17 cellular contexts compared by ENCODE assay signal in the genomic region with DNA sequence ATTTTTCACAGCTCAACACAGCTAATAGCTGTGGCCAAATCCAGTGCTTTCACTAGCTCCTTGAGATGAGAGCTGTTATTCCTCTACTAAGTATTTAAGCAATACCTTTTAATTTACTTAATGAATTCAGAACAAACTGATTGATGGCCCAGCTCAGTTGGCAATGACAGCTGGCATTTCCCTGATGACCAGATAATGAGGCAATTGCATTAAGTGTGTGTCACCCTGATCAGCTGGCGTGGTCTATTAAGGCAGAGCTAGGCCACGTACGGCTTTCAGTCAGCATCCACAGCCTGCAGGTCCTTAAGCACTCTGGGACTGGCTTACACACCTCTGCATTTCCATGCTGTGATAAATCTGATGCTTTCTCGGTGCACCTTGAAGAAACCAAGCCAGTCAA. TPM values are rescaled to one million over a fixed set of nuclear protein-coding genes. Genes with fewer than 3 reads are reported as not detected.
DNase-seq lines count a peak whose midpoint lies in the region; ATAC-seq and TF ChIP-seq lines count a peak whose summit lies in the region.
"Had no signal": no experiment of that assay in that cellular context is flagged by ENCODE, and none has a peak within 500 bp of the region (broad histone marks: within the 10 kb centered on the region; RNA-seq: fewer than 3 reads in every experiment).

No MANE protein-coding gene starts in this region.

- H2AFZ ChIP-seq in neuronal stem cell (ENCODE audit: low read length): no peak overlapping the region

- no peak overlapping the region for H3K27ac Mint-ChIP-seq in naive thymus-derived CD8-positive, alpha-beta T cell

- no peak overlapping the region for H2BK5ac ChIP-seq in neuronal stem cell (ENCODE audit: low read length)

- H3K18ac ChIP-seq in neuronal stem cell (ENCODE audit: low read length): no peak overlapping the region

- no peaks in the 10 kb centered on the region for H3K4me1 ChIP-seq in neuronal stem cell (ENCODE audit: control insufficient read depth in 2 of 2, insufficient read depth in 1 of 2, low read depth in 1 of 2, low read length in 2 of 2)

- no peak overlapping the region for H4K8ac ChIP-seq in neuronal stem cell (ENCODE audit: low read depth, low read length)

- peaks cover 2 to 8% (median 4%) of the 10 kb centered on the region in 4 donors for H3K4me1 Mint-ChIP-seq in naive thymus-derived CD8-positive, alpha-beta T cell

- H3K36me3 Mint-ChIP-seq in naive thymus-derived CD8-positive, alpha-beta T cell: peaks cover 0 to 2% (median 0%) of the 10 kb centered on the region in 3 donors

- no peak overlapping the region for H3K9ac ChIP-seq in neuronal stem cell (ENCODE audit: low read depth, low read length, poor library complexity)
- H3K9ac ChIP-seq: BLaER1 treated with 17β-estradiol and CSF1 and Interleukin-3, amounts not matched to agents 10 nM and 100 nM; KMS-11 had no signal

- DNase-seq in NCI-H1436 (lab: John Stamatoyannopoulos, UW) (peak; percentile 37), NCI-H1436 treated with DMSO at 0.1 percent for 48 hours (lab: John Stamatoyannopoulos, UW) (no peak), NCI-H524 (lab: John Stamatoyannopoulos, UW) (peak; percentile 99 to 100), neuronal stem cell (ENCODE audit: low spot score) (no peak)
- no peak for DNase-seq in naive thymus-derived CD8-positive, alpha-beta T cell
- DNase-seq in stimulated activated CD4-positive, alpha-beta T cell treated with anti-CD3 and anti-CD28 coated beads, Interleukin-2, amount 100 ng/mL, for 24 hours: no peak
- DNase-seq: DMS53; MM.1S; NCI-H1105 treated with DMSO at 0.1 percent for 48 hours; NCI-H2081 treated with DMSO at 0.1 percent for 48 hours; NK-92 treated with Interleukin-12 subunit alpha and Interleukin-12 subunit beta, amount 100 ng/mL, for 24 hours had no signal

- H2BK15ac ChIP-seq in neuronal stem cell (ENCODE audit: low read length): no peak overlapping the region

- H2BK12ac ChIP-seq in neuronal stem cell (ENCODE audit: low read length): no peak overlapping the region

- H3K23ac ChIP-seq in neuronal stem cell (ENCODE audit: low read depth, low read length, poor library complexity): peak overlapping the region; percentile 77

- no peaks in the 10 kb centered on the region for H3K79me1 ChIP-seq in neuronal stem cell (ENCODE audit: low read depth, low read length)

- no CpG with 5 or more reads among the region's 4 CpGs for WGBS in neuronal stem cell (ENCODE audit: extremely low coverage in 2 of 2, insufficient read length in 2 of 2, insufficient replicate concordance in 1 of 2), 2 donors

- POLR2A ChIA-PET in naive thymus-derived CD8-positive, alpha-beta T cell (lab: Charles Lee): no interaction called here

- H3K27me3 ChIP-seq in neuronal stem cell (ENCODE audit: control insufficient read depth in 3 of 3, insufficient read depth in 3 of 3, low read depth in 1 of 3, low read length in 3 of 3): no peaks in the 10 kb centered on the region
- H3K27me3 ChIP-seq: BLaER1 treated with 17β-estradiol and CSF1 and Interleukin-3, amounts not matched to agents 10 nM and 100 nM had no signal

- no peak overlapping the region for H3K14ac ChIP-seq in neuronal stem cell (ENCODE audit: low read length)

- H3K9me3 ChIP-seq in neuronal stem cell (replicated peaks in 1 of 2; ENCODE audit: control insufficient read depth in 2 of 2, insufficient read depth in 1 of 2, low read depth in 1 of 2, low read length in 2 of 2): no peaks in the 10 kb centered on the region
- H3K9me3 ChIP-seq: BLaER1 treated with 17β-estradiol and CSF1 and Interleukin-3, amounts not matched to agents 10 nM and 100 nM had no signal

- H3K4ac ChIP-seq in neuronal stem cell (ENCODE audit: low read length): no peak overlapping the region

- H3K27ac ChIP-seq in neuronal stem cell (replicated peaks; ENCODE audit: low read length): no peak overlapping the region
- H3K27ac ChIP-seq: 22Rv1; BLaER1 treated with 17β-estradiol and CSF1 and Interleukin-3, amounts not matched to agents 10 nM and 100 nM; KMS-11; RWPE1 had no signal

- no peak overlapping the region for H3K4me2 ChIP-seq in neuronal stem cell (ENCODE audit: insufficient read depth, low read length, poor library complexity, severe bottlenecking)
- H3K4me2 ChIP-seq: BLaER1 treated with 17β-estradiol and CSF1 and Interleukin-3, amounts not matched to agents 10 nM and 100 nM; KMS-11 had no signal

- ATAC-seq in SK-N-SH treated with all-trans-retinoic acid at 6 μM for 48 hours (peak; percentile 45), GM21526 (IDR thresholded peaks at IDR 0.05; ENCODE audit: low FRiP score, unreplicated experiment) (no peak)
- no peak for ATAC-seq in naive thymus-derived CD8-positive, alpha-beta T cell

- H2BK120ac ChIP-seq in neuronal stem cell (ENCODE audit: low read depth, low read length): no peak overlapping the region

- no peak overlapping the region for H2AK5ac ChIP-seq in neuronal stem cell (ENCODE audit: low read depth, low read length)

- H3K36me3 ChIP-seq in neuronal stem cell (replicated peaks in 1 of 2; ENCODE audit: control insufficient read depth in 2 of 2, insufficient read depth in 2 of 2, low read length in 2 of 2): no peaks in the 10 kb centered on the region
- H3K36me3 ChIP-seq: BLaER1 treated with 17β-estradiol and CSF1 and Interleukin-3, amounts not matched to agents 10 nM and 100 nM had no signal

- H3K4me3 ChIP-seq in neuronal stem cell (ENCODE audit: low read length in 2 of 2): no peak overlapping the region
- H3K4me3 ChIP-seq: BLaER1 treated with 17β-estradiol and CSF1 and Interleukin-3, amounts not matched to agents 10 nM and 100 nM had no signal

- H4K91ac ChIP-seq in neuronal stem cell (ENCODE audit: low read depth, low read length, poor library complexity): no peak overlapping the region

- H3K4me3 Mint-ChIP-seq in naive thymus-derived CD8-positive, alpha-beta T cell: no peak overlapping the region

- no peaks in the 10 kb centered on the region for H3K9me3 Mint-ChIP-seq in naive thymus-derived CD8-positive, alpha-beta T cell

- peaks cover 0 to 2% (median 0%) of the 10 kb centered on the region in 5 donors for H3K27me3 Mint-ChIP-seq in naive thymus-derived CD8-positive, alpha-beta T cell

TF ChIP-seq in SK-N-SH treated with all-trans-retinoic acid at 6 μM for 48 hours, 23 proteins besides CTCF, POLR2A, EP300 and RAD21:
- no peak for TF ChIP-seq ZFP30 (CRISPR knock-in tag; IDR thresholded peaks at IDR 0.05)
- TF ChIP-seq ZNF565 (CRISPR knock-in tag; conservative IDR thresholded peaks at IDR 0.05; ENCODE audit: low read depth): no peak
- TF ChIP-seq ZC3H10 (CRISPR knock-in tag; IDR thresholded peaks at IDR 0.05): peak; percentile 64; the same call in 1 of the 2 replicates
- no peak for TF ChIP-seq BACH2 (CRISPR knock-in tag; IDR thresholded peaks at IDR 0.05; ENCODE audit: borderline replicate concordance)
- no peak for TF ChIP-seq GLIS3 (CRISPR knock-in tag; IDR thresholded peaks at IDR 0.05)
- no peak for TF ChIP-seq ZFP3 (CRISPR knock-in tag; IDR thresholded peaks at IDR 0.05)
- no peak for TF ChIP-seq CSDC2 (CRISPR knock-in tag; IDR thresholded peaks at IDR 0.05)
- TF ChIP-seq ZNF70 (CRISPR knock-in tag; IDR thresholded peaks at IDR 0.05): no peak
- TF ChIP-seq, protein P1, sequence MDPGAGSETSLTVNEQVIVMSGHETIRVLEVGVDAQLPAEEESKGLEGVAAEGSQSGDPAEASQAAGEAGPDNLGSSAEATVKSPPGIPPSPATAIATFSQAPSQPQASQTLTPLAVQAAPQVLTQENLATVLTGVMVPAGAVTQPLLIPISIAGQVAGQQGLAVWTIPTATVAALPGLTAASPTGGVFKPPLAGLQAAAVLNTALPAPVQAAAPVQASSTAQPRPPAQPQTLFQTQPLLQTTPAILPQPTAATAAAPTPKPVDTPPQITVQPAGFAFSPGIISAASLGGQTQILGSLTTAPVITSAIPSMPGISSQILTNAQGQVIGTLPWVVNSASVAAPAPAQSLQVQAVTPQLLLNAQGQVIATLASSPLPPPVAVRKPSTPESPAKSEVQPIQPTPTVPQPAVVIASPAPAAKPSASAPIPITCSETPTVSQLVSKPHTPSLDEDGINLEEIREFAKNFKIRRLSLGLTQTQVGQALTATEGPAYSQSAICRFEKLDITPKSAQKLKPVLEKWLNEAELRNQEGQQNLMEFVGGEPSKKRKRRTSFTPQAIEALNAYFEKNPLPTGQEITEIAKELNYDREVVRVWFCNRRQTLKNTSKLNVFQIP (CRISPR knock-in tag; IDR thresholded peaks at IDR 0.05; ENCODE audit: borderline replicate concordance, low read depth): no peak
- TF ChIP-seq ISL1 (CRISPR knock-in tag; IDR thresholded peaks at IDR 0.05): peak; percentile 74
- no peak for TF ChIP-seq TOX (CRISPR knock-in tag; IDR thresholded peaks at IDR 0.05; ENCODE audit: borderline replicate concordance)
- no peak for TF ChIP-seq TCF4 (CRISPR knock-in tag; IDR thresholded peaks at IDR 0.05; ENCODE audit: borderline replicate concordance)
- no peak for TF ChIP-seq RARB (CRISPR knock-in tag; IDR thresholded peaks at IDR 0.05)

RNA-seq across cellular contexts. Expression of a gene that starts 34.4 kb away (rescaled TPM):
- 2.0 TPM for polyA plus RNA-seq in neuronal stem cell (2013, experiment 1 of 2)
- 1.4 TPM for polyA plus RNA-seq in neuronal stem cell (2013, experiment 2 of 2)
- total RNA-seq in naive thymus-derived CD8-positive, alpha-beta T cell: 1 to 10 TPM; 3.2 to 3.8 TPM
- 1 to 10 TPM; 2.6 to 6.9 (median 6.1) TPM for polyA plus RNA-seq in naive thymus-derived CD8-positive, alpha-beta T cell

Comparison
In these comparisons a context has a peak if more than half of its experiments do, and no peak if none do; other contexts are left out.
1. DNase-seq: peak in NCI-H1436 (single experiment) and NCI-H524 (2 of 2); none in NCI-H1436 treated with DMSO at 0.1 percent for 48 hours (single experiment), neuronal stem cell (single experiment), naive thymus-derived CD8-positive, alpha-beta T cell (0 of 10) and stimulated activated CD4-positive, alpha-beta T cell treated with anti-CD3 and anti-CD28 coated beads, Interleukin-2, amount 100 ng/mL, for 24 hours (0 of 2).